Comparison of ENCODE assay signal across 8 cellular contexts in the genomic region with DNA sequence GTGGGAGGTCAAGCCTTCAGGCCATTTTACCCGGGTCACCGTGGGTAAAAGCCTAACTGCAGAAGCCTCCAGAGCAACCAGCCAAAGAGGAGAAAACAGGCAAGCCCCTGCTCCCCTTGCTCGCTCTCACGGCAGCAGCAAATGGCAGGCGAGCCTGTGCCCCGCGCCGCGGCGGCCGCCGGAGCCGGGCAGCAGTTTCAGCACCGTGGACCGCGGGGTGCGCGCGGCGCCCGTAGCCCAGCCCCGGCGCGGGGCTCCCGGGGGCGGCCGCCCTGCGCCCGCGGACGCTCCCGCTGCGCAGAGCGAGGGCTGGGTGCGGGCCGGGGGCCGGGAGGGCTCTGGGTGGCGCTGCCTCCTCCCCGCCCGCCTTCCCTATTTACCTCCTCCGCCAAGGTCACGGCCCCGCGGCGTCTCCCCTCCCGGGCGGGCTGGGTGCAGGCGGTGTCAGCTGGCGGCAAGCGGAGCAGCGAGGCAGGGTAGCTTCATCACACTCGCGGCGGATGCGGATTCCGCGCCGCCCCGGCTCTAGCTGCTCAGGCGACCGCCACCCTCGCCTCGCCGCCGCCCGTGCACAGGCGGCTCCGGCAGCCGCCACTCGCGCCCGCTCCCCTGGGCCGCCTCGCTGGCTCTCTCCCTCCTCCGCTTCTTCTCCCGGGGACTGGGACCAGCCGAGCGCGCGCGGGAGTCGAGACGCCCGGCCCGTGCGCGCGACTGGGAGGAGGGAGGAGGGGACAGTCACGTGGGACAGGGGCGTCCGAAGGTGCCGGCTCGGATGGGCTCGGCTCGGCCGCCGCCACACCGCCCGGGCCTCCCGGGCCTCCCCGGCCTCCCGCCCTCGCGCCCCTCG. TPM values are rescaled to one million over a fixed set of nuclear protein-coding genes. Genes with fewer than 3 reads are reported as not detected.
A peak's percentile ranks its signal among the peaks of the same experiment; 100 is the strongest.
DNase-seq lines count a peak whose midpoint lies in the region; ATAC-seq, FAIRE-seq and TF ChIP-seq lines count a peak whose summit lies in the region.

Gene RGS7 (minus strand): TSS at position 687 of the 847 bp plus-strand sequence.

- no peak for TF ChIP-seq CTCF in BE2C (IDR thresholded peaks at IDR 0.05; ENCODE audit: low read depth, low read length)
- TF ChIP-seq CTCF in cardiac fibroblast (IDR thresholded peaks at IDR 0.05; ENCODE audit: low read depth, low read length) = no peak

- H3K4me3 ChIP-seq in BE2C (ENCODE audit: low read depth, low read length) (peak within 1 kb of the TSS; percentile 55), cardiac fibroblast (replicated peaks in 1 of 2; ENCODE audit: low read depth in 2 of 2, low read length in 2 of 2) (peak within 1 kb of the TSS; percentile 47 to 68), small intestine (ENCODE audit: low read depth in 1 of 2, low read length in 2 of 2) (peak within 1 kb of the TSS; percentile 41 to 54)

- FAIRE-seq in small intestine (lab: Jason Lieb, UNC) = no peak

- H3K27ac ChIP-seq in small intestine (ENCODE audit: low read depth in 1 of 2, low read length in 1 of 2) = no peak within 1 kb of the TSS

- H3K9me3 ChIP-seq in BE2C = no peaks in the 10 kb centered on the region
- no peaks in the 10 kb centered on the region for H3K9me3 ChIP-seq in small intestine (ENCODE audit: control insufficient read depth, low read depth)

- H3K36me3 ChIP-seq in BE2C = no peaks in the 10 kb centered on the region; the same call in 1 of the 2 replicates
- H3K36me3 ChIP-seq in small intestine (ENCODE audit: control insufficient read depth in 2 of 2, insufficient read depth in 2 of 2, low read length in 2 of 2) = no peaks in the 10 kb centered on the region

- 1 to 2% (median 1%) methylated on average over 66 to 105 of the region's 105 CpGs for WGBS in small intestine, 3 donors

- ATAC-seq in GM19043 (IDR thresholded peaks at IDR 0.05; ENCODE audit: low read depth, unreplicated experiment) = peak; percentile 54
- ATAC-seq in HG03175 (IDR thresholded peaks at IDR 0.05; ENCODE audit: unreplicated experiment) = peak; percentile 70

- H3K4me1 ChIP-seq in BE2C = no peaks in the 10 kb centered on the region
- no peaks in the 10 kb centered on the region for H3K4me1 ChIP-seq in small intestine (ENCODE audit: control insufficient read depth in 2 of 2, insufficient read depth in 1 of 2, low read depth in 1 of 2, low read length in 1 of 2)

- H3K27me3 ChIP-seq in BE2C (peaks cover 35% of the 10 kb centered on the region), small intestine (ENCODE audit: control insufficient read depth in 2 of 2, insufficient read depth in 2 of 2, low read length in 2 of 2) (peaks cover 10 to 13% of the 10 kb centered on the region in 2 donors)

- peak; percentile 83 for DNase-seq in BE2C
- DNase-seq in NCI-H82 (lab: John Stamatoyannopoulos, UW) = peak; percentile 88
- DNase-seq in cardiac fibroblast (ENCODE audit: low read depth in 2 of 2) = peak; percentile 55 to 59
- peak; percentile 47 for DNase-seq in iris pigment epithelial cell (ENCODE audit: low read depth)
- peak; percentile 25 for DNase-seq in small intestine
- no peak for DNase-seq in activated effector memory CD4-positive, alpha-beta T cell treated with anti-CD3 and anti-CD28 coated beads, Interleukin-2, amount 50 U/mL, for 16 hours

RNA-seq across cellular contexts. Expression of gene RGS7, which starts in this region (rescaled TPM):
- polyA plus RNA-seq in BE2C (2012; ENCODE audit: insufficient read depth, insufficient read length, low read depth) = not detected
- under 1 TPM in 1 of 3 donors, not detected in 2; 0.15 TPM for polyA plus RNA-seq in small intestine

Comparison
In these comparisons a context has a peak if more than half of its experiments do, and no peak if none do; other contexts are left out.
1. Peak in DNase-seq and H3K4me3 ChIP-seq in small intestine; RNA of the gene not detected or under 1 TPM.